1 cellular context compared by ENCODE assay signal in genomic region chr6:155993248-155993647, GRCh38.
TF ChIP-seq lines count a peak whose summit lies in the region.

No MANE protein-coding gene starts in this region.

TF ChIP-seq in GM23338, 12 proteins besides CTCF, POLR2A, EP300 and RAD21 (continued from another document):
- TF ChIP-seq REST (IDR thresholded peaks at IDR 0.05; ENCODE audit: unreplicated experiment) (no peak), ZNF114 (CRISPR knock-in tag; IDR thresholded peaks at IDR 0.05) (no peak), POLR2AphosphoS5 (IDR thresholded peaks at IDR 0.05; ENCODE audit: low read depth) (no peak), ZNF331 (CRISPR knock-in tag; IDR thresholded peaks at IDR 0.05; ENCODE audit: low read depth) (no peak), CREB1 (CRISPR knock-in tag; IDR thresholded peaks at IDR 0.05; ENCODE audit: low read depth) (no peak), NANOG (IDR thresholded peaks at IDR 0.05; ENCODE audit: borderline replicate concordance) (no peak)
